In the genomic region with DNA sequence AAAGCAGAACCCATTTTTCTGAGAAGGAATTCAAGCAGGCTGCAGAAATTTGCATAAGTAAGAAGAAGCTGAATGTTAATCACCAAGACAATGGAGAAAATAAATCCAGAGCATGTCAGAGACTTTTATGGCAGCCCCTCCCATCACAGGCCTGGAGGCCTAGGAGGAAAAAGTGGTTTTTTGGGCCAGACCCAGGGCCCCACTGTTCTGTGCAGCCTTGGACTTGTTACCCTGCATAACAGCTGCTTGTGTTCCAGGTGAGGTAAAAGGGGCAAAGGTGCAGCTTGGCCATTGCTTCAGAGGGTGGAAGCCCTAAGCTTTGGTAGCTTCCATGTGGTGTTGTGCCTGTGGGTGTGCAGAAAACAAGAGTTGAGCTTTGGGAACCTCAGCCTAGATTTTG, we compare ENCODE assay signal across 8 cellular contexts.
"Had no signal": no experiment of that assay in that cellular context is flagged by ENCODE, and none has a peak within 500 bp of the region (broad histone marks: within the 10 kb centered on the region; RNA-seq: fewer than 3 reads in every experiment).

No MANE protein-coding gene starts in this region.

- H3K4me2 ChIP-seq: KMS-11 had no signal

- FAIRE-seq: HepG2, HTR-8/SVneo, K562 had no signal

- DNase-seq: IMR-90, KBM-7, KG1 had no signal

- H3K27ac ChIP-seq: HL-60, KMS-11 had no signal

- H3K4me3 ChIP-seq: K562 had no signal

- ATAC-seq: HepG2, K562 had no signal
